9 cellular contexts compared by ENCODE assay signal in the genomic region with DNA sequence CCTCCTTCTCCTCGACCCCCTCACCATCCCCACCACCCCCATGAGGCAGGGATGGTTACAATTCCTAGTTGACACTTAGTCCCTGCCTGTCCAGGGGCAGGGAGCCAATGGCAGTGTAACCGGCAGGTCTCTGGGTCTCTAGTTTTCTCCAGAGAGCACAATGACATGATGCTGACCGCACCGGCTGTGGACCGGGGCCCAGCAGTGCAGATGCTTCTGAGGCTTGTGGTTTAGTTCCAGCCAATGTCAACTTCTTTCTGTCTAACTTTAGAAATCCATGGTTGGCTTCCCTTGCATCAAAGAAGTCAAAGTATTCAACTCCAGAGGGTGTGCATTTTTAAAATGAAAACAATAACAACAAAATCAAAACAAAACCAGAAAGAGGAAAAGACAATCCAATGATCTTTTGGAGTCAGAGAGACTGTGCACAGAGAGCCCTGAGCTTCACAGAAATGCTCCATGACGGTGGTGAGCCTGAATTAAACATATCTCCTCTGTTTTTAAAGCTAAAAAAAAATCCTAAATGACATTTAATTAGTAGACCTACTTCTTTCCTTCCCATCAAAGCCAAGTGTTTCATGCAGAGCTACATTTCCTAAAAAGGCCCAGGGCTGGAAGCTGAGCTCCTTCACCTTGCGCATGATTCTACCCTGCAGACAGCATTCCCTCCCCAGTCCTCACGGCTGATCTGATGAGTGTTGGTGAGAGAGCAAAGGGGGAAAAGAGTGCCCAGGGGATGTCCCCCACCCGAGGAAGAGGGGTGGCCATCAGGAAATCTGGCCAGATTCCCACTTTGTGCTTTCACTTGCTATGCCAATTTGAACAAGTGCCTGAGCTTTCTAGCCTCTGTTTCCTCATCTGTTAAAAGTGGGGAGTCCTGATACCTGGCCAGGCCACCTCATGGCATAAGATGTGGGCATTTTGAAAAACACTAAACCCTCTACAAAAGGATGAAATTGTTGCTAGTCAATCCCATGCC.
DNase-seq lines count a peak whose midpoint lies in the region; ATAC-seq and TF ChIP-seq lines count a peak whose summit lies in the region.
"Had no signal": no experiment of that assay in that cellular context is flagged by ENCODE, and none has a peak within 500 bp of the region (broad histone marks: within the 10 kb centered on the region; RNA-seq: fewer than 3 reads in every experiment).

No MANE protein-coding gene starts in this region.

- no peaks in the 10 kb centered on the region for H3K9me3 ChIP-seq in osteoblast (ENCODE audit: low read depth, low read length)

- no peak overlapping the region for H3K23ac ChIP-seq in mesendoderm (ENCODE audit: low read length)

- TF ChIP-seq CTCF in HL-60 (IDR thresholded peaks at IDR 0.05; ENCODE audit: insufficient read depth, low read length), result no peak
- TF ChIP-seq CTCF in osteoblast (IDR thresholded peaks at IDR 0.05; ENCODE audit: extremely low read depth, low read depth, low read length), result no peak

- no CpG with 5 or more reads among the region's 9 CpGs for WGBS in mesendoderm (ENCODE audit: extremely low coverage, insufficient coverage, low lambda C conversion rate)

- DNase-seq in GM03348 (ENCODE audit: low spot score) (peak; percentile 89), HL-60 (ENCODE audit: low read depth in 1 of 2, low spot score in 1 of 2) (peak in 1 of 2 experiments; percentile 82), caudate nucleus (lab: John Stamatoyannopoulos, UW) (peak in 4 of 61 donors; percentile 6 to 17 (median 10)), osteoblast (ENCODE audit: insufficient read length, low spot score, missing footprints) (no peak), NCI-H2081 treated with DMSO at 0.1 percent for 48 hours (lab: John Stamatoyannopoulos, UW) (no peak), mesendoderm (no peak)
- DNase-seq in activated naive CD4-positive, alpha-beta T cell (lab: John Stamatoyannopoulos, UW), result no peak

- H4K5ac ChIP-seq in mesendoderm (ENCODE audit: low read length), result no peak overlapping the region

- H3K4ac ChIP-seq in mesendoderm (ENCODE audit: low read depth, low read length), result no peak overlapping the region

- no peak for ATAC-seq in HG02884 (IDR thresholded peaks at IDR 0.05; ENCODE audit: unreplicated experiment)

- H3K79me1 ChIP-seq in mesendoderm (ENCODE audit: low read length), result no peaks in the 10 kb centered on the region

- H4K20me1 ChIP-seq in osteoblast (ENCODE audit: insufficient read depth, low read length), result no peaks in the 10 kb centered on the region

- peak overlapping the region; percentile 63 for H3K4me2 ChIP-seq in osteoblast (ENCODE audit: insufficient read depth, low read length)
- no peak overlapping the region for H3K4me2 ChIP-seq in mesendoderm (ENCODE audit: low read length)

- H3K4me3 ChIP-seq in HL-60 (replicated peaks; ENCODE audit: insufficient read depth, low read length), result peak overlapping the region; percentile 7; the same call in 1 of the 2 replicates
- H3K4me3 ChIP-seq in osteoblast (ENCODE audit: insufficient read depth, low read length), result peak overlapping the region; percentile 23
- H3K4me3 ChIP-seq in mesendoderm (ENCODE audit: low read length), result no peak overlapping the region

- H3K79me2 ChIP-seq in osteoblast (ENCODE audit: insufficient read depth, low read length) (no peaks in the 10 kb centered on the region), mesendoderm (ENCODE audit: control insufficient read depth, insufficient read depth, low read length) (no peaks in the 10 kb centered on the region)

- H2BK15ac ChIP-seq in mesendoderm (replicated peaks; ENCODE audit: low read depth), result no peak overlapping the region

- no peak overlapping the region for H4K8ac ChIP-seq in mesendoderm (ENCODE audit: low read depth, low read length)

- H3K4me1 ChIP-seq in osteoblast (ENCODE audit: insufficient read depth, low read length), result peaks cover 34% of the 10 kb centered on the region
- peaks cover 4% of the 10 kb centered on the region for H3K4me1 ChIP-seq in mesendoderm (ENCODE audit: control insufficient read depth, low read depth, low read length)

- H2AFZ ChIP-seq in osteoblast (ENCODE audit: low read length), result no peak overlapping the region

- H2BK120ac ChIP-seq in mesendoderm (ENCODE audit: low read depth, low read length), result no peak overlapping the region

- H2BK5ac ChIP-seq in mesendoderm (ENCODE audit: low read length), result no peak overlapping the region

- H3K27me3 ChIP-seq in HL-60 (ENCODE audit: insufficient read depth, poor library complexity, severe bottlenecking), result no peaks in the 10 kb centered on the region
- peaks cover 3% of the 10 kb centered on the region for H3K27me3 ChIP-seq in osteoblast (ENCODE audit: insufficient read depth, low read length)
- no peaks in the 10 kb centered on the region for H3K27me3 ChIP-seq in mesendoderm (ENCODE audit: insufficient read depth, low read length, poor library complexity)

- H3K9ac ChIP-seq in mesendoderm (ENCODE audit: low read length), result no peak overlapping the region

- no peak overlapping the region for H2AK5ac ChIP-seq in mesendoderm (ENCODE audit: low read length)

- no peaks in the 10 kb centered on the region for H3K36me3 ChIP-seq in osteoblast (ENCODE audit: insufficient read depth, low read length)
- no peaks in the 10 kb centered on the region for H3K36me3 ChIP-seq in mesendoderm (ENCODE audit: control insufficient read depth, insufficient read depth, low read length)

- H3K56ac ChIP-seq in mesendoderm (ENCODE audit: low read length), result no peak overlapping the region

- H3K27ac ChIP-seq in HL-60 (replicated peaks) (no peak overlapping the region), caudate nucleus (ENCODE audit: low read depth, low read length) (peak overlapping the region; percentile 54), osteoblast (ENCODE audit: low read depth, low read length) (peak overlapping the region; percentile 32), mesendoderm (ENCODE audit: low read depth, low read length) (no peak overlapping the region)
- H3K27ac ChIP-seq: epithelial cell of prostate had no signal

- H3K18ac ChIP-seq in mesendoderm (ENCODE audit: low read length), result no peak overlapping the region

Comparison
In these comparisons a context has a peak if more than half of its experiments do, and no peak if none do; other contexts are left out.
1. H3K27ac ChIP-seq: peak in caudate nucleus (single experiment) and osteoblast (single experiment); none in HL-60 (single experiment) and mesendoderm (single experiment).